In the genomic region with DNA sequence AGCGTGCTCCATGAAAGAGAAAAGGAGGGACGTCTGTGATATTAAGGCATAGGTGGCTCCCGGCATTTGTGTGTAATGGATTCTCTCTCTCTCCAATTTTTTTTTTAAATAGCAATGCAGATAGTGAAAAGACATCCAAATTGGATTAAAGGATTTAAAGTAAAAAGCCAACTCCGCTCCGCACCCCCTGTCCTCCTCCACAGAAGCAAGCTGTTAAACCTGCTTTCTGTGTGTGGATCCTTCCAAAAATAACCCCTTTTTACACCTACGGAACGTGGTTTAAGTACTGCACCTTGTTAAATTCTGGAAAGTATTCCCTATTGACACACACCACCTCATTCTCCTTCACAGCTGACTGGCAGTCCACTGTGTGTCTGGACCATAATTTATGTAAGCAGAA, we compare ENCODE assay signal across 25 cellular contexts.
DNase-seq lines count a peak whose midpoint lies in the region; ATAC-seq and TF ChIP-seq lines count a peak whose summit lies in the region.
"Had no signal": no experiment of that assay in that cellular context is flagged by ENCODE, and none has a peak within 500 bp of the region (broad histone marks: within the 10 kb centered on the region; RNA-seq: fewer than 3 reads in every experiment).

No MANE protein-coding gene starts in this region.

- peaks cover 6% of the 10 kb centered on the region for H4K20me1 ChIP-seq in neural progenitor cell (ENCODE audit: low read depth)

- H3K4me3 ChIP-seq in A673 (ENCODE audit: low read depth, low read length, poor library complexity, severe bottlenecking) (no peak overlapping the region), neural progenitor cell (no peak overlapping the region)
- H3K4me3 ChIP-seq: A549, BLaER1, GM12878 had no signal

- peak; percentile 22 for DNase-seq in A673 (ENCODE audit: low spot score)
- DNase-seq in NCI-H82 treated with DMSO at 0.1 percent for 48 hours (lab: John Stamatoyannopoulos, UW; ENCODE audit: unreplicated experiment): peak; percentile 79
- DNase-seq in neural progenitor cell (ENCODE audit: low spot score): peak; percentile 21
- DNase-seq in retina: no peak
- DNase-seq: ACHN; C1 segment of cervical spinal cord; CD4-positive, alpha-beta memory T cell; CD4-positive, CD25-positive, alpha-beta regulatory T cell; CD8-positive, alpha-beta memory T cell; COR-L47; DMS 273 treated with DMSO at 0.1 percent for 48 hours; DMS153; DMS53; DMS79; DND-41; EL; GDM1 had no signal

- ATAC-seq in SK-N-SH treated with all-trans-retinoic acid at 6 μM for 48 hours: no peak
- ATAC-seq in HG02571 (IDR thresholded peaks at IDR 0.05; ENCODE audit: unreplicated experiment): no peak
- ATAC-seq: A549, GM12878 had no signal

- H3K36me3 ChIP-seq in A673 (ENCODE audit: insufficient read depth, low read length, poor library complexity, severe bottlenecking) (no peaks in the 10 kb centered on the region), neural progenitor cell (no peaks in the 10 kb centered on the region)

- H3K27ac ChIP-seq in A673 (ENCODE audit: low read depth, low read length, poor library complexity, severe bottlenecking) (no peak overlapping the region), neural progenitor cell (no peak overlapping the region)
- H3K27ac ChIP-seq: 22Rv1, A549, BLaER1 had no signal

- H3K4me2 ChIP-seq in neural progenitor cell: peak overlapping the region; percentile 3
- H3K4me2 ChIP-seq: A549, BLaER1 had no signal

- no peaks in the 10 kb centered on the region for H3K9me3 Mint-ChIP-seq in neural progenitor cell
- H3K9me3 Mint-ChIP-seq: CD14-positive monocyte; CD4-positive, alpha-beta memory T cell; CD8-positive, alpha-beta memory T cell had no signal

- BruUV-seq in A673 (replicated peaks; lab: Mats Ljungman, UMichigan): no TSS peak

- H3K4me1 Mint-ChIP-seq in neural progenitor cell: peaks cover 7% of the 10 kb centered on the region
- H3K4me1 Mint-ChIP-seq: CD14-positive monocyte; CD4-positive, alpha-beta memory T cell; CD8-positive, alpha-beta memory T cell had no signal

- H3K27me3 Mint-ChIP-seq in neural progenitor cell (ENCODE audit: insufficient read depth, low read depth): peaks cover 6% of the 10 kb centered on the region
- H3K27me3 Mint-ChIP-seq: CD4-positive, CD25-positive, alpha-beta regulatory T cell had no signal

- peaks cover 8% of the 10 kb centered on the region for H3K4me1 ChIP-seq in A673 (ENCODE audit: insufficient read depth, low read length, poor library complexity, severe bottlenecking)
- H3K4me1 ChIP-seq in neural progenitor cell: peaks cover 22% of the 10 kb centered on the region
- H3K4me1 ChIP-seq: A549 had no signal

- H3K79me2 ChIP-seq in neural progenitor cell (ENCODE audit: low read depth): no peaks in the 10 kb centered on the region

- H3K27ac Mint-ChIP-seq in neural progenitor cell: no peak overlapping the region
- H3K27ac Mint-ChIP-seq: CD14-positive monocyte; CD4-positive, alpha-beta memory T cell; CD4-positive, CD25-positive, alpha-beta regulatory T cell; CD8-positive, alpha-beta memory T cell had no signal

- no peaks in the 10 kb centered on the region for H3F3A ChIP-seq in neural progenitor cell (ENCODE audit: low read depth)

- TF ChIP-seq CTCF in A673 (conservative IDR thresholded peaks at IDR 0.05; ENCODE audit: low read depth, low read length) (no peak), neural progenitor cell (IDR thresholded peaks at IDR 0.05) (no peak)

- CTCF ChIA-PET in A673 (lab: Charles Lee): no interaction called here

- POLR2A ChIA-PET in A673 (lab: Charles Lee; ENCODE audit: low non-redundant PET): no interaction called here

- H3K36me3 Mint-ChIP-seq in neural progenitor cell: peaks cover 56% of the 10 kb centered on the region
- H3K36me3 Mint-ChIP-seq: CD14-positive monocyte; CD4-positive, alpha-beta memory T cell; CD4-positive, CD25-positive, alpha-beta regulatory T cell; CD8-positive, alpha-beta memory T cell had no signal

- H3K9ac ChIP-seq in neural progenitor cell: no peak overlapping the region
- H3K9ac ChIP-seq: BLaER1 had no signal

- H3K9me3 ChIP-seq in A673 (ENCODE audit: low read depth, low read length, poor library complexity, severe bottlenecking): no peaks in the 10 kb centered on the region
- H3K9me3 ChIP-seq in neural progenitor cell (ENCODE audit: low read depth): no peaks in the 10 kb centered on the region
- H3K9me3 ChIP-seq: A549, BE2C, BLaER1 had no signal

- no peak overlapping the region for H3K4me3 Mint-ChIP-seq in neural progenitor cell
- H3K4me3 Mint-ChIP-seq: CD4-positive, alpha-beta memory T cell; CD4-positive, CD25-positive, alpha-beta regulatory T cell; CD8-positive, alpha-beta memory T cell had no signal

- H3K27me3 ChIP-seq in A673 (replicated peaks; ENCODE audit: insufficient read depth, low read depth, low read length, poor library complexity) (no peaks in the 10 kb centered on the region), neural progenitor cell (no peaks in the 10 kb centered on the region)
- H3K27me3 ChIP-seq: BE2C, BLaER1 had no signal

- intact Hi-C loops in A673 (cut with micrococcal nuclease; ENCODE audit: unreplicated experiment): no loop called here

- no peak overlapping the region for H2AFZ ChIP-seq in neural progenitor cell (replicated peaks)

TF ChIP-seq in SK-N-SH treated with all-trans-retinoic acid at 6 μM for 48 hours, 23 proteins besides CTCF, POLR2A, EP300 and RAD21:
- TF ChIP-seq OSR1 (CRISPR knock-in tag; IDR thresholded peaks at IDR 0.05): no peak
- no peak for TF ChIP-seq ZC3H10 (CRISPR knock-in tag; IDR thresholded peaks at IDR 0.05)
- no peak for TF ChIP-seq ISL1 (CRISPR knock-in tag; IDR thresholded peaks at IDR 0.05)
- TF ChIP-seq BACH2 (CRISPR knock-in tag; IDR thresholded peaks at IDR 0.05; ENCODE audit: borderline replicate concordance): no peak
- TF ChIP-seq TCF4 (CRISPR knock-in tag; IDR thresholded peaks at IDR 0.05; ENCODE audit: borderline replicate concordance): no peak
- no peak for TF ChIP-seq PPARA (CRISPR knock-in tag; IDR thresholded peaks at IDR 0.05; ENCODE audit: borderline replicate concordance)
- TF ChIP-seq, protein P1, sequence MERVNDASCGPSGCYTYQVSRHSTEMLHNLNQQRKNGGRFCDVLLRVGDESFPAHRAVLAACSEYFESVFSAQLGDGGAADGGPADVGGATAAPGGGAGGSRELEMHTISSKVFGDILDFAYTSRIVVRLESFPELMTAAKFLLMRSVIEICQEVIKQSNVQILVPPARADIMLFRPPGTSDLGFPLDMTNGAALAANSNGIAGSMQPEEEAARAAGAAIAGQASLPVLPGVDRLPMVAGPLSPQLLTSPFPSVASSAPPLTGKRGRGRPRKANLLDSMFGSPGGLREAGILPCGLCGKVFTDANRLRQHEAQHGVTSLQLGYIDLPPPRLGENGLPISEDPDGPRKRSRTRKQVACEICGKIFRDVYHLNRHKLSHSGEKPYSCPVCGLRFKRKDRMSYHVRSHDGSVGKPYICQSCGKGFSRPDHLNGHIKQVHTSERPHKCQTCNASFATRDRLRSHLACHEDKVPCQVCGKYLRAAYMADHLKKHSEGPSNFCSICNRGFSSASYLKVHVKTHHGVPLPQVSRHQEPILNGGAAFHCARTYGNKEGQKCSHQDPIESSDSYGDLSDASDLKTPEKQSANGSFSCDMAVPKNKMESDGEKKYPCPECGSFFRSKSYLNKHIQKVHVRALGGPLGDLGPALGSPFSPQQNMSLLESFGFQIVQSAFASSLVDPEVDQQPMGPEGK (CRISPR knock-in tag; IDR thresholded peaks at IDR 0.05; ENCODE audit: borderline replicate concordance): no peak
- no peak for TF ChIP-seq ZNF70 (CRISPR knock-in tag; IDR thresholded peaks at IDR 0.05)
- no peak for TF ChIP-seq CSDC2 (CRISPR knock-in tag; IDR thresholded peaks at IDR 0.05)
- no peak for TF ChIP-seq ESRRG (CRISPR knock-in tag; IDR thresholded peaks at IDR 0.05)
- TF ChIP-seq, protein P2, sequence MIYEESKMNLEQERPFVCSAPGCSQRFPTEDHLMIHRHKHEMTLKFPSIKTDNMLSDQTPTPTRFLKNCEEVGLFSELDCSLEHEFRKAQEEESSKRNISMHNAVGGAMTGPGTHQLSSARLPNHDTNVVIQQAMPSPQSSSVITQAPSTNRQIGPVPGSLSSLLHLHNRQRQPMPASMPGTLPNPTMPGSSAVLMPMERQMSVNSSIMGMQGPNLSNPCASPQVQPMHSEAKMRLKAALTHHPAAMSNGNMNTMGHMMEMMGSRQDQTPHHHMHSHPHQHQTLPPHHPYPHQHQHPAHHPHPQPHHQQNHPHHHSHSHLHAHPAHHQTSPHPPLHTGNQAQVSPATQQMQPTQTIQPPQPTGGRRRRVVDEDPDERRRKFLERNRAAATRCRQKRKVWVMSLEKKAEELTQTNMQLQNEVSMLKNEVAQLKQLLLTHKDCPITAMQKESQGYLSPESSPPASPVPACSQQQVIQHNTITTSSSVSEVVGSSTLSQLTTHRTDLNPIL (CRISPR knock-in tag; IDR thresholded peaks at IDR 0.05; ENCODE audit: low read depth): no peak
- TF ChIP-seq ZFP30 (CRISPR knock-in tag; IDR thresholded peaks at IDR 0.05): no peak
- no peak for TF ChIP-seq SNAI2 (CRISPR knock-in tag; IDR thresholded peaks at IDR 0.05)
